7 cellular contexts compared by ENCODE assay signal in genomic region chr12:118373628-118374027, GRCh38. TPM values are rescaled to one million over a fixed set of nuclear protein-coding genes. Genes with fewer than 3 reads are reported as not detected.
DNase-seq lines count a peak whose midpoint lies in the region; ATAC-seq and TF ChIP-seq lines count a peak whose summit lies in the region.

No MANE protein-coding gene starts in this region.

- no peaks in the 10 kb centered on the region for H3K27me3 Mint-ChIP-seq in activated CD8-positive, alpha-beta T cell treated with anti-CD3 and anti-CD28 coated beads for 36 hours
- H3K27me3 Mint-ChIP-seq in stimulated activated naive B cell treated with anti-CD40 and anti-IgM and Interleukin-4, amounts not matched to agents 10 μg/mL and 1 μg/mL and 100 μg/mL, for 72 hours = peaks cover 0 to 15% of the 10 kb centered on the region in 2 donors

- H3K4me3 Mint-ChIP-seq in activated CD8-positive, alpha-beta T cell treated with anti-CD3 and anti-CD28 coated beads for 36 hours = peak overlapping the region; percentile 92
- H3K4me3 Mint-ChIP-seq in stimulated activated naive B cell treated with anti-CD40 and anti-IgM and Interleukin-4, amounts not matched to agents 10 μg/mL and 1 μg/mL and 100 μg/mL, for 72 hours = peak overlapping the region; percentile 97 to 100

- H3K36me3 ChIP-seq in HUES48 (ENCODE audit: control insufficient read depth, insufficient read depth, low read length) = no peaks in the 10 kb centered on the region
- no peaks in the 10 kb centered on the region for H3K36me3 ChIP-seq in iPS-18a (ENCODE audit: control insufficient read depth, low read depth, low read length)

- H3K9ac ChIP-seq in HUES48 (ENCODE audit: low read depth, low read length) (0 out of 2 replicates have a peak overlapping the region, but pooled peaks have one; percentile 62), iPS-18a (ENCODE audit: low read length) (peak overlapping the region; percentile 62)

- H3K27ac ChIP-seq in HUES48 (ENCODE audit: low read depth, low read length) = peak overlapping the region; percentile 88
- H3K27ac ChIP-seq in iPS-18a (ENCODE audit: low read length) = no peak overlapping the region

- TF ChIP-seq CTCF in activated CD8-positive, alpha-beta T cell treated with anti-CD3 and anti-CD28 coated beads for 36 hours (IDR thresholded peaks at IDR 0.05) = no peak

- no peaks in the 10 kb centered on the region for H3K36me3 Mint-ChIP-seq in activated CD8-positive, alpha-beta T cell treated with anti-CD3 and anti-CD28 coated beads for 36 hours (ENCODE audit: low read depth)
- peaks cover 8 to 9% of the 10 kb centered on the region in 2 donors for H3K36me3 Mint-ChIP-seq in stimulated activated naive B cell treated with anti-CD40 and anti-IgM and Interleukin-4, amounts not matched to agents 10 μg/mL and 1 μg/mL and 100 μg/mL, for 72 hours

- H3K27ac Mint-ChIP-seq in activated CD8-positive, alpha-beta T cell treated with anti-CD3 and anti-CD28 coated beads for 36 hours = peak overlapping the region; percentile 91
- H3K27ac Mint-ChIP-seq in stimulated activated naive B cell treated with anti-CD40 and anti-IgM and Interleukin-4, amounts not matched to agents 10 μg/mL and 1 μg/mL and 100 μg/mL, for 72 hours = no peak overlapping the region

- DNase-seq in activated CD8-positive, alpha-beta T cell treated with anti-CD3 and anti-CD28 coated beads for 36 hours = no peak
- no peak for DNase-seq in stimulated activated naive B cell treated with anti-CD40 and anti-IgM and Interleukin-4, amounts not matched to agents 10 μg/mL and 1 μg/mL and 100 μg/mL, for 72 hours
- DNase-seq in HuH-7 (ENCODE audit: low spot score) (no peak), EL (no peak)

- CTCF ChIA-PET in activated CD8-positive, alpha-beta T cell treated with anti-CD3 and anti-CD28 coated beads for 36 hours (lab: Charles Lee) = interaction anchor here (1.1 to 1.9 kb wide), 3 partner anchors 16 to 208 kb away, joined by 3 to 16 read pairs (median 6); no protein-coding TSS in a partner anchor

- H3K27me3 ChIP-seq in HUES48 (ENCODE audit: control insufficient read depth, insufficient read depth, low read length) = peaks cover 18% of the 10 kb centered on the region
- H3K27me3 ChIP-seq in iPS-18a (ENCODE audit: control insufficient read depth, insufficient read depth, low read length) = peaks cover 27% of the 10 kb centered on the region

- no peaks in the 10 kb centered on the region for H3K9me3 Mint-ChIP-seq in activated CD8-positive, alpha-beta T cell treated with anti-CD3 and anti-CD28 coated beads for 36 hours
- H3K9me3 Mint-ChIP-seq in stimulated activated naive B cell treated with anti-CD40 and anti-IgM and Interleukin-4, amounts not matched to agents 10 μg/mL and 1 μg/mL and 100 μg/mL, for 72 hours = no peaks in the 10 kb centered on the region

- peaks cover 29% of the 10 kb centered on the region for H3K4me1 ChIP-seq in HUES48 (ENCODE audit: control insufficient read depth, insufficient read depth, low read length)
- peaks cover 26% of the 10 kb centered on the region for H3K4me1 ChIP-seq in iPS-18a (ENCODE audit: control insufficient read depth, low read depth, low read length)

- H3K4me1 Mint-ChIP-seq in activated CD8-positive, alpha-beta T cell treated with anti-CD3 and anti-CD28 coated beads for 36 hours (ENCODE audit: low read depth) = peaks cover 39% of the 10 kb centered on the region
- peaks cover 15 to 45% of the 10 kb centered on the region in 2 donors for H3K4me1 Mint-ChIP-seq in stimulated activated naive B cell treated with anti-CD40 and anti-IgM and Interleukin-4, amounts not matched to agents 10 μg/mL and 1 μg/mL and 100 μg/mL, for 72 hours

- ATAC-seq in activated CD8-positive, alpha-beta T cell treated with anti-CD3 and anti-CD28 coated beads for 36 hours = no peak
- ATAC-seq in stimulated activated naive B cell treated with anti-CD40 and anti-IgM and Interleukin-4, amounts not matched to agents 10 μg/mL and 1 μg/mL and 100 μg/mL, for 72 hours (replicated peaks) = no peak
- ATAC-seq in GM18861 (IDR thresholded peaks at IDR 0.05; ENCODE audit: unreplicated experiment) = no peak

- H3K9me3 ChIP-seq in HUES48 (ENCODE audit: control insufficient read depth, insufficient read depth, low read length) (no peaks in the 10 kb centered on the region), iPS-18a (ENCODE audit: control insufficient read depth, low read depth, low read length) (no peaks in the 10 kb centered on the region)

- H3K4me3 ChIP-seq in HUES48 (ENCODE audit: low read depth, low read length) (peak overlapping the region; percentile 78), iPS-18a (ENCODE audit: low read length) (peak overlapping the region; percentile 76)

- intact Hi-C loops in activated CD8-positive, alpha-beta T cell treated with anti-CD3 and anti-CD28 coated beads for 36 hours (cut with micrococcal nuclease) = loop anchor here (5.0 to 10.0 kb wide), 2 partner anchors 66 to 239 kb away; partner anchors contain the start of gene PEBP1

- POLR2A ChIA-PET in activated CD8-positive, alpha-beta T cell treated with anti-CD3 and anti-CD28 coated beads for 36 hours (lab: Charles Lee) = interaction anchor here (0.8 to 1.4 kb wide), 8 partner anchors 9 to 319 kb away, joined by 3 to 7 read pairs (median 4); partner anchors contain the start of gene PEBP1

RNA-seq across cellular contexts. Expression of gene TAOK3, which starts 0.9 kb away (rescaled TPM):
- 10 to 100 TPM; 46.0 to 47.1 TPM for total RNA-seq in activated CD8-positive, alpha-beta T cell treated with anti-CD3 and anti-CD28 coated beads for 36 hours

RNA-seq across cellular contexts. Expression of gene SUDS3, which starts 2.7 kb away (rescaled TPM):
- total RNA-seq in activated CD8-positive, alpha-beta T cell treated with anti-CD3 and anti-CD28 coated beads for 36 hours = 10 to 100 TPM; 18.0 to 19.8 TPM
